Comparison of ENCODE assay signal across 8 cellular contexts in genomic region chr20:25249198-25249931, GRCh38. TPM values are rescaled to one million over a fixed set of nuclear protein-coding genes. Genes with fewer than 3 reads are reported as not detected.
DNase-seq lines count a peak whose midpoint lies in the region; ATAC-seq and TF ChIP-seq lines count a peak whose summit lies in the region.

No MANE protein-coding gene starts in this region.

- H3K27me3 ChIP-seq in endocrine pancreas (ENCODE audit: control insufficient read depth, insufficient read depth, low read length), result no peaks in the 10 kb centered on the region
- H3K27me3 ChIP-seq in neuronal stem cell (ENCODE audit: control insufficient read depth in 3 of 3, insufficient read depth in 3 of 3, low read depth in 1 of 3, low read length in 3 of 3), result peaks cover 0 to 13% (median 5%) of the 10 kb centered on the region in 3 experiments

- no peak overlapping the region for H3K18ac ChIP-seq in neuronal stem cell (ENCODE audit: low read length)

- no peak overlapping the region for H3K23ac ChIP-seq in neuronal stem cell (ENCODE audit: low read depth, low read length, poor library complexity)

- no peak overlapping the region for H2BK15ac ChIP-seq in neuronal stem cell (ENCODE audit: low read length)

- no peak overlapping the region for H3K14ac ChIP-seq in neuronal stem cell (ENCODE audit: low read length)

- H3K9me3 ChIP-seq in endocrine pancreas (ENCODE audit: control insufficient read depth, low read length) (no peaks in the 10 kb centered on the region), neuronal stem cell (replicated peaks in 1 of 2; ENCODE audit: control insufficient read depth in 2 of 2, insufficient read depth in 1 of 2, low read depth in 1 of 2, low read length in 2 of 2) (no peaks in the 10 kb centered on the region)

- no CpG with 5 or more reads among the region's 9 CpGs for WGBS in neuronal stem cell (ENCODE audit: extremely low coverage in 2 of 2, insufficient read length in 2 of 2, insufficient replicate concordance in 1 of 2), 2 donors

- no peaks in the 10 kb centered on the region for H3K4me1 ChIP-seq in endocrine pancreas (ENCODE audit: control insufficient read depth, insufficient read depth, low read length)
- peaks cover 19 to 31% of the 10 kb centered on the region in 2 donors for H3K4me1 ChIP-seq in neuronal stem cell (ENCODE audit: control insufficient read depth in 2 of 2, insufficient read depth in 1 of 2, low read depth in 1 of 2, low read length in 2 of 2)

- no peak for TF ChIP-seq CTCF in GM10266 (IDR thresholded peaks at IDR 0.05; ENCODE audit: control insufficient read depth, insufficient read depth, low read depth, missing control alignments)

- H3K4ac ChIP-seq in neuronal stem cell (ENCODE audit: low read length), result no peak overlapping the region

- no peak for ATAC-seq in GM19023 (IDR thresholded peaks at IDR 0.05; ENCODE audit: unreplicated experiment)

- H3K9ac ChIP-seq in endocrine pancreas (ENCODE audit: control insufficient read depth, insufficient read depth, low read length) (peak overlapping the region; percentile 47), neuronal stem cell (ENCODE audit: low read depth, low read length, poor library complexity) (no peak overlapping the region)

- no peak overlapping the region for H2BK12ac ChIP-seq in neuronal stem cell (ENCODE audit: low read length)

- H3K4me2 ChIP-seq in neuronal stem cell (ENCODE audit: insufficient read depth, low read length, poor library complexity, severe bottlenecking), result peak overlapping the region; percentile 29

- no peak overlapping the region for H2BK120ac ChIP-seq in neuronal stem cell (ENCODE audit: low read depth, low read length)

- no peak overlapping the region for H2AK5ac ChIP-seq in neuronal stem cell (ENCODE audit: low read depth, low read length)

- H4K91ac ChIP-seq in neuronal stem cell (ENCODE audit: low read depth, low read length, poor library complexity), result no peak overlapping the region

- peaks cover 5% of the 10 kb centered on the region for H3K79me1 ChIP-seq in neuronal stem cell (ENCODE audit: low read depth, low read length)

- no peak overlapping the region for H2AFZ ChIP-seq in neuronal stem cell (ENCODE audit: low read length)

- H3K36me3 ChIP-seq in endocrine pancreas (ENCODE audit: control insufficient read depth, insufficient read depth, low read length) (no peaks in the 10 kb centered on the region), neuronal stem cell (replicated peaks in 1 of 2; ENCODE audit: control insufficient read depth in 2 of 2, insufficient read depth in 2 of 2, low read length in 2 of 2) (peaks cover 2 to 28% of the 10 kb centered on the region in 2 donors)

- H3K4me3 ChIP-seq in endocrine pancreas (ENCODE audit: control insufficient read depth, insufficient read depth, low read length) (peak overlapping the region; percentile 60), neuronal stem cell (ENCODE audit: low read length in 2 of 2) (peak overlapping the region; percentile 47 to 90)

- in situ Hi-C loops in G401 (cut with HindIII; ENCODE audit: low sequenced_read_pairs), result no loop called here

- no peak overlapping the region for H3K27ac ChIP-seq in neuronal stem cell (replicated peaks; ENCODE audit: low read length)

- no peak overlapping the region for H2BK5ac ChIP-seq in neuronal stem cell (ENCODE audit: low read length)

- H4K8ac ChIP-seq in neuronal stem cell (ENCODE audit: low read depth, low read length), result no peak overlapping the region

- DNase-seq in G401 (ENCODE audit: low spot score), result peak; percentile 93
- DNase-seq in OCI-M1 (lab: John Stamatoyannopoulos, UW), result peak; percentile 18
- no peak for DNase-seq in neuronal stem cell (ENCODE audit: low spot score)
- DNase-seq in GDM1 (lab: John Stamatoyannopoulos, UW), result no peak
- DNase-seq in stimulated activated CD4-positive, alpha-beta T cell treated with anti-CD3 and anti-CD28 coated beads, Interleukin-4, amount 100 ng/mL, for 1 hour, result no peak
- DNase-seq in GM10266 (ENCODE audit: extremely low spot score), result no peak

RNA-seq across cellular contexts. Expression of gene PYGB, which starts 1.5 kb away (rescaled TPM):
- 48.4 and 63.3 TPM in 2 replicates for total RNA-seq in G401 (2014; rRNA removed; shearing (Covaris generic))
- 31.3 TPM for polyA plus RNA-seq in neuronal stem cell (2013, experiment 1 of 2)
- polyA plus RNA-seq in neuronal stem cell (2013, experiment 2 of 2), result 32.4 TPM

RNA-seq across cellular contexts. Expression of gene ENTPD6, which starts 53.9 kb away (rescaled TPM):
- total RNA-seq in G401 (2014; rRNA removed; shearing (Covaris generic)), result 68.3 and 71.3 TPM in 2 replicates
- polyA plus RNA-seq in neuronal stem cell (2013, experiment 1 of 2), result 50.6 TPM
- 48.4 TPM for polyA plus RNA-seq in neuronal stem cell (2013, experiment 2 of 2)

Comparison
In these comparisons a context has a peak if more than half of its experiments do, and no peak if none do; other contexts are left out.
1. DNase-seq: peak in G401 (single experiment) and OCI-M1 (single experiment); none in neuronal stem cell (single experiment), GDM1 (single experiment), stimulated activated CD4-positive, alpha-beta T cell treated with anti-CD3 and anti-CD28 coated beads, Interleukin-4, amount 100 ng/mL, for 1 hour (single experiment) and GM10266 (single experiment).